9 cellular contexts compared by ENCODE assay signal in the genomic region with DNA sequence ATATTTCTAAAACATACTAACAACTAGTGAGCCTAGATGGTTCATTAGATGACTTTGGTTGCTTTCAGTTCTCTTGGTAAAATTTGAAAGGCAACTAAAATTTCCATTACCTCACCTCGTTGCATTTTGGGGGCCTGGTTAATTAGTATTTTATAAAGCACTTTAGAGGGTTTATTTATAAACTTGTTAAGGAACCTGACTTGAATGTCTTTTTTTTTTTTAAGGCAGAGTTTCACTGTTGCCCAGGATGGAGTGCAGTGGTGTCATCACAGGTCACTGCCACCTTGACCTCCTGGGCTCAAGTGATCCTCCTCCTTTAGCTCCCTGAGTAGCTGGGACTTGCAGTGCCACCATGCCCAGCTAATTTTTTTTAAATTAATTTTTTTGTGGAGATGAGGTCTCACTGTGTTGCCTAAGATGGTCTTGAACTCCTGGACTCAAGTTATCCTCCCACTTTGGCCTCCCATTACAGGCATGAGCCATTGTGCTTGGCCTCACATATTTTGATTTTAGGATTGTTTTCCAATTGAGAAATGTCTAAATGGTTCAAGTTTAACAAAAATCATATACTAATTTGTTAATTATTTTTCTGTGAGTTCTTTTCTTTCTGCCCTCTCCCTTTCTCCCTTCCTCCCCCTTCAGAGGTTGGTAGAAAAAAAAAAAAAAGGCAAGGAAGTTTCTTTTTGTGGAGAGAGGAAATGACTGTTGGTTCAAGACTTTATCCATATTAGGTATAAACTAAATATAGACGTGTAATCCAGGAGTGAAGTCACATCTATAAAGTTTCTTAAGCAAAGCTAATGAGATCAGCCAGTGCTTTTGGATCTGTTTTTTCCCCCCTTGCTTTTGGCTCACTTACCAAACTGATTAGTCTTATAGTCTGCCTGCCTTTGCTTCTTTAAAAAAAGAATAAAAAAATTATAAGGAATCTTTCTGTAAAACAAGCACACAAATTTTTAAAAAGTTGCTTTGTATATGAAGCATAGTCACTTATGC. TPM values are rescaled to one million over a fixed set of nuclear protein-coding genes. Genes with fewer than 3 reads are reported as not detected.
A peak's percentile ranks its signal among the peaks of the same experiment; 100 is the strongest.
DNase-seq lines count a peak whose midpoint lies in the region; ATAC-seq and TF ChIP-seq lines count a peak whose summit lies in the region.
"Had no signal": no experiment of that assay in that cellular context is flagged by ENCODE, and none has a peak within 500 bp of the region (broad histone marks: within the 10 kb centered on the region; RNA-seq: fewer than 3 reads in every experiment).

No MANE protein-coding gene starts in this region.

- no peak overlapping the region for H3K4me3 Mint-ChIP-seq in endothelial cell (ENCODE audit: unreplicated experiment)
- no peak overlapping the region for H3K4me3 Mint-ChIP-seq in T-helper 17 cell
- H3K4me3 Mint-ChIP-seq: activated naive CD4-positive, alpha-beta T cell treated with anti-CD3 and anti-CD28 coated beads, Interleukin-2, amount 50 U/mL, for 24 hours had no signal

- TF ChIP-seq CTCF in endothelial cell (IDR thresholded peaks at IDR 0.05; ENCODE audit: unreplicated experiment) (no peak), omental fat pad (IDR thresholded peaks at IDR 0.05) (no peak)

- H3K9me3 Mint-ChIP-seq in endothelial cell (ENCODE audit: unreplicated experiment) = no peaks in the 10 kb centered on the region
- H3K9me3 Mint-ChIP-seq: activated naive CD4-positive, alpha-beta T cell treated with anti-CD3 and anti-CD28 coated beads, Interleukin-2, amount 50 U/mL, for 24 hours had no signal

- H3K4me1 Mint-ChIP-seq in endothelial cell (ENCODE audit: unreplicated experiment) (peaks cover 14% of the 10 kb centered on the region), T-helper 17 cell (peaks cover 2% of the 10 kb centered on the region)

- no peaks in the 10 kb centered on the region for H3K9me3 ChIP-seq in T-helper 17 cell (ENCODE audit: control insufficient read depth, low read length, poor library complexity, severe bottlenecking)

- peak; percentile 60 for DNase-seq in CD1c-positive myeloid dendritic cell (ENCODE audit: extremely low spot score)
- DNase-seq in NAMALWA (ENCODE audit: low spot score) = peak; percentile 30
- DNase-seq in endothelial cell (ENCODE audit: low spot score) = no peak
- no peak for DNase-seq in omental fat pad (ENCODE audit: low spot score)
- no peak for DNase-seq in NCI-H2029 treated with DMSO at 0.1 percent for 48 hours (lab: John Stamatoyannopoulos, UW)
- DNase-seq in T-helper 17 cell = no peak
- DNase-seq in cerebellum (ENCODE audit: low spot score) = no peak

- H3K27ac Mint-ChIP-seq in endothelial cell (ENCODE audit: unreplicated experiment) (peak overlapping the region; percentile 76), T-helper 17 cell (no peak overlapping the region)
- H3K27ac Mint-ChIP-seq: activated naive CD4-positive, alpha-beta T cell treated with anti-CD3 and anti-CD28 coated beads, Interleukin-2, amount 50 U/mL, for 24 hours had no signal

- ATAC-seq in omental fat pad (ENCODE audit: low FRiP score) (peak; percentile 12), GM18868 (IDR thresholded peaks at IDR 0.05; ENCODE audit: unreplicated experiment) (no peak), T-helper 17 cell (no peak)

- no peaks in the 10 kb centered on the region for H3K27me3 Mint-ChIP-seq in endothelial cell (ENCODE audit: unreplicated experiment)
- no peaks in the 10 kb centered on the region for H3K27me3 Mint-ChIP-seq in T-helper 17 cell
- H3K27me3 Mint-ChIP-seq: activated naive CD4-positive, alpha-beta T cell treated with anti-CD3 and anti-CD28 coated beads, Interleukin-2, amount 50 U/mL, for 24 hours had no signal

- no peaks in the 10 kb centered on the region for H3K36me3 Mint-ChIP-seq in endothelial cell (ENCODE audit: low read depth, unreplicated experiment)
- H3K36me3 Mint-ChIP-seq in T-helper 17 cell (ENCODE audit: low read depth) = no peaks in the 10 kb centered on the region
- H3K36me3 Mint-ChIP-seq: activated naive CD4-positive, alpha-beta T cell treated with anti-CD3 and anti-CD28 coated beads, Interleukin-2, amount 50 U/mL, for 24 hours had no signal

RNA-seq across cellular contexts. Expression of a gene that starts 24.7 kb away (rescaled TPM):
- total RNA-seq in endothelial cell (ENCODE audit: unreplicated experiment) = 109 TPM
- 100 to 1,000 TPM; 205 to 309 (median 292) TPM for total RNA-seq in omental fat pad
- 1 to 10 TPM; 3.9 to 9.9 TPM for total RNA-seq in T-helper 17 cell
- total RNA-seq in cerebellum = 76.4 TPM

Comparison
In these comparisons a context has a peak if more than half of its experiments do, and no peak if none do; other contexts are left out.
1. DNase-seq: peak in CD1c-positive myeloid dendritic cell (single experiment) and NAMALWA (single experiment); none in endothelial cell (single experiment), omental fat pad (single experiment), NCI-H2029 treated with DMSO at 0.1 percent for 48 hours (single experiment), T-helper 17 cell (0 of 3) and cerebellum (single experiment).